ENCODE assay signal across 19 cellular contexts in the genomic region with DNA sequence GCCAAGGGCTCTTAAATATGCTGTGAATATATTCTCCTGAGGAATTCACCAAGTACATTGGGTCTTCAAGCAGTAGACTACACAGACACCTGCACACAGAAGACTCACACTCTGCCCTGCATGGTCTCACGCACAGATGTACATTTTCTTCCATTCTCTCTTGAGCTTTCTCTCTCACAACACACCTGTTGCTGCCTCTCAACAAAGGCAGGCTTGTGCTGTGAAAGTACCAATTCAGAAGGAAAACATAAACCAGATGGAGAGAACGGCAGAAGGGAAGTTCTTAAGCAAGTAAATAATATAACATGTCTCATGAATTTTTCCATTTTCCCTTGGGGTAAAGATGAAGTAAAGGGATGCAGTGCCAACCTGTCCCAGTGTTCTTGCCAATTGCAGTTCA.
"Had no signal": no experiment of that assay in that cellular context is flagged by ENCODE, and none has a peak within 500 bp of the region (broad histone marks: within the 10 kb centered on the region; RNA-seq: fewer than 3 reads in every experiment).

No MANE protein-coding gene starts in this region.

- H3K27ac ChIP-seq: breast epithelium, gastrocnemius medialis, heart left ventricle, lower lobe of right lung, psoas muscle, sigmoid colon, tibial artery had no signal

- ATAC-seq: activated naive CD8-positive, alpha-beta T cell treated with anti-CD3 and anti-CD28 coated beads, Interleukin-2, amount 50 U/mL, for 24 hours; activated T-helper 17 cell treated with anti-CD3 and anti-CD28 coated beads, Interleukin-2, amount 50 U/mL, for 72 hours; gastrocnemius medialis; heart left ventricle; lower lobe of right lung; psoas muscle; stimulated activated memory B cell treated with anti-CD40 and anti-IgM and Interleukin-4, amounts not matched to agents 10 μg/mL and 1 μg/mL and 100 μg/mL, for 72 hours had no signal

- H3K36me3 ChIP-seq: breast epithelium, gastrocnemius medialis, heart left ventricle, lower lobe of right lung, sigmoid colon, tibial artery had no signal

- H3K9me3 ChIP-seq: breast epithelium, gastrocnemius medialis, lower lobe of right lung, psoas muscle, sigmoid colon, tibial artery had no signal

- DNase-seq: activated CD4-positive, alpha-beta T cell treated with anti-CD3 and anti-CD28 coated beads, Interleukin-2, amount 10 ng/mL, durations not matched to agents 24 days and 14 days; activated CD4-positive, CD25-positive, alpha-beta regulatory T cell; activated naive CD4-positive, alpha-beta T cell treated with anti-CD3 and anti-CD28 coated beads for 36 hours; activated naive CD8-positive, alpha-beta T cell treated with anti-CD3 and anti-CD28 coated beads, Interleukin-2, amount 50 U/mL, for 24 hours; aorta; erythroblast; gastrocnemius medialis; heart left ventricle; immature natural killer cell; lower lobe of right lung; psoas muscle; sigmoid colon; stimulated activated CD4-positive, alpha-beta T cell treated with anti-CD3 and anti-CD28 coated beads, Interleukin-12 subunit alpha, Interleukin-12 subunit beta, amount 100 ng/mL, for 4 hours; T-helper 2 cell; tibial artery had no signal

- H3K4me1 ChIP-seq: gastrocnemius medialis, lower lobe of right lung, sigmoid colon, tibial artery had no signal

- H3K27me3 ChIP-seq: breast epithelium, dorsolateral prefrontal cortex, gastrocnemius medialis, heart left ventricle, sigmoid colon, tibial artery had no signal

- H3K4me3 ChIP-seq: breast epithelium, dorsolateral prefrontal cortex, gastrocnemius medialis, heart left ventricle, lower lobe of right lung, psoas muscle, sigmoid colon, tibial artery had no signal
